ENCODE assay signal across 10 cellular contexts in genomic region chr15:44798815-44799214, GRCh38.
A peak's percentile ranks its signal among the peaks of the same experiment; 100 is the strongest.
DNase-seq lines count a peak whose midpoint lies in the region; ATAC-seq and TF ChIP-seq lines count a peak whose summit lies in the region.
"Had no signal": no experiment of that assay in that cellular context is flagged by ENCODE, and none has a peak within 500 bp of the region (broad histone marks: within the 10 kb centered on the region; RNA-seq: fewer than 3 reads in every experiment).

No MANE protein-coding gene starts in this region.

- no peaks in the 10 kb centered on the region for H3K4me1 Mint-ChIP-seq in WTC11

- H3K18ac ChIP-seq in trophoblast cell (ENCODE audit: low read length), result no peak overlapping the region

- H3K23ac ChIP-seq in trophoblast cell (ENCODE audit: low read length), result no peak overlapping the region

- no peaks in the 10 kb centered on the region for H3K9me3 ChIP-seq in Loucy (ENCODE audit: insufficient read depth, low read depth, low read length)
- no peaks in the 10 kb centered on the region for H3K9me3 ChIP-seq in trophoblast cell (ENCODE audit: insufficient read depth, low read depth, low read length)
- H3K9me3 ChIP-seq: SJSA1 had no signal

- H3K27ac Mint-ChIP-seq in WTC11, result no peak overlapping the region
- H3K27ac Mint-ChIP-seq: activated T-cell treated with anti-CD3 and anti-CD28 coated beads, Interleukin-2, amount 50 U/mL, for 72 hours had no signal

- TF ChIP-seq CTCF in GM12872 (IDR thresholded peaks at IDR 0.05; ENCODE audit: insufficient read depth, low read depth, low read length) (peak; percentile 41), Loucy (conservative IDR thresholded peaks at IDR 0.05; ENCODE audit: low read length) (peak; percentile 65), WTC11 (IDR thresholded peaks at IDR 0.05) (no peak)

- H3K4me2 ChIP-seq in Loucy (ENCODE audit: low read depth, low read length, poor library complexity, severe bottlenecking), result no peak overlapping the region
- H3K4me2 ChIP-seq in trophoblast cell (ENCODE audit: low read length), result no peak overlapping the region

- ATAC-seq in WTC11, result peak; percentile 41; the same call in 1 of the 2 replicates
- no peak for ATAC-seq in GM19467 (IDR thresholded peaks at IDR 0.05; ENCODE audit: unreplicated experiment)
- ATAC-seq in HG02759 (IDR thresholded peaks at IDR 0.05; ENCODE audit: unreplicated experiment), result no peak
- ATAC-seq: activated T-cell treated with anti-CD3 and anti-CD28 coated beads, Interleukin-2, amount 50 U/mL, for 72 hours had no signal

- H3K4ac ChIP-seq in trophoblast cell (ENCODE audit: low read depth, low read length), result no peak overlapping the region

- H4K8ac ChIP-seq in trophoblast cell (ENCODE audit: low read depth, low read length), result no peak overlapping the region

- H3K79me1 ChIP-seq in trophoblast cell (ENCODE audit: low read length), result no peaks in the 10 kb centered on the region

- H3K79me2 ChIP-seq in Loucy (ENCODE audit: insufficient read depth, low read length) (no peaks in the 10 kb centered on the region), trophoblast cell (ENCODE audit: control insufficient read depth, insufficient read depth, low read length, poor library complexity) (no peaks in the 10 kb centered on the region)

- no peak overlapping the region for H3K14ac ChIP-seq in trophoblast cell (ENCODE audit: low read length)

- H3K4me1 ChIP-seq in Loucy (ENCODE audit: insufficient read depth, low read length, poor library complexity, severe bottlenecking) (peaks cover 9% of the 10 kb centered on the region), trophoblast cell (ENCODE audit: control insufficient read depth in 1 of 2, insufficient read depth in 2 of 2, low read length in 2 of 2) (no peaks in the 10 kb centered on the region)
- H3K4me1 ChIP-seq: SJSA1 had no signal

- H4K12ac ChIP-seq in trophoblast cell (ENCODE audit: low read depth, low read length), result no peak overlapping the region

- H3K9ac ChIP-seq in Loucy (ENCODE audit: low read depth, low read length, poor library complexity, severe bottlenecking), result no peak overlapping the region
- no peak overlapping the region for H3K9ac ChIP-seq in trophoblast cell (ENCODE audit: low read length)

- no peaks in the 10 kb centered on the region for H3K9me2 ChIP-seq in Loucy (replicated peaks; ENCODE audit: low read depth, low read length)

- DNase-seq in WTC11 (ENCODE audit: low spot score) (no peak), left kidney (ENCODE audit: low read depth, low spot score) (peak; percentile 27), trophoblast cell (no peak), KBM-7 (no peak)
- DNase-seq: activated T-cell treated with anti-CD3 and anti-CD28 coated beads, Interleukin-2, amount 50 U/mL, for 72 hours had no signal

- H3K27me3 ChIP-seq in Loucy (ENCODE audit: insufficient read depth, low read length, poor library complexity, severe bottlenecking), result no peaks in the 10 kb centered on the region
- H3K27me3 ChIP-seq in trophoblast cell (ENCODE audit: insufficient read depth, low read length), result no peaks in the 10 kb centered on the region
- H3K27me3 ChIP-seq: SJSA1 had no signal

- CTCF ChIA-PET in WTC11 (lab: Charles Lee), result interaction anchor here (1.2 kb wide), 1 partner anchor 135 kb away, joined by 5 read pairs; the partner anchor contains the start of gene SPG11

- H3F3A ChIP-seq in Loucy (ENCODE audit: low read depth), result no peaks in the 10 kb centered on the region

- H4K91ac ChIP-seq in trophoblast cell (ENCODE audit: low read depth, low read length), result no peak overlapping the region

- H3K36me3 ChIP-seq in Loucy (ENCODE audit: insufficient read depth, low read length) (no peaks in the 10 kb centered on the region), trophoblast cell (ENCODE audit: control insufficient read depth in 1 of 2, insufficient read depth in 2 of 2, low read length in 2 of 2) (no peaks in the 10 kb centered on the region)
- H3K36me3 ChIP-seq: SJSA1 had no signal

- in situ Hi-C loops in KBM-7 (cut with MboI; ENCODE audit: low pct_unique_long_range_greater_than_20kb, low sequenced_read_pairs), result no loop called here

- H3K4me3 Mint-ChIP-seq in WTC11, result no peak overlapping the region
- H3K4me3 Mint-ChIP-seq: activated T-cell treated with anti-CD3 and anti-CD28 coated beads, Interleukin-2, amount 50 U/mL, for 72 hours had no signal

- H3K27me3 Mint-ChIP-seq in WTC11 (ENCODE audit: low read depth), result no peaks in the 10 kb centered on the region; the same call in 1 of the 2 replicates

- no peaks in the 10 kb centered on the region for H4K20me1 ChIP-seq in Loucy (ENCODE audit: insufficient read depth, low read length, poor library complexity, severe bottlenecking)

- H3K4me3 ChIP-seq in Loucy (ENCODE audit: low read length, poor library complexity, severe bottlenecking), result no peak overlapping the region
- H3K4me3 ChIP-seq in trophoblast cell (ENCODE audit: low read depth, low read length), result no peak overlapping the region
- H3K4me3 ChIP-seq: SJSA1 had no signal

- H2AFZ ChIP-seq in Loucy (ENCODE audit: low read length) (no peak overlapping the region), trophoblast cell (ENCODE audit: insufficient read depth, low read length, poor library complexity) (no peak overlapping the region)

- no peak overlapping the region for H2BK120ac ChIP-seq in trophoblast cell (ENCODE audit: insufficient read depth, low read length, poor library complexity)

- POLR2A ChIA-PET in WTC11 (lab: Charles Lee), result interaction anchor here (0.6 kb wide), 1 partner anchor 1461 kb away, joined by 4 read pairs; no protein-coding TSS in a partner anchor

- H3K36me3 Mint-ChIP-seq in WTC11, result no peaks in the 10 kb centered on the region

- no CpG with 5 or more reads among the region's 3 CpGs for WGBS in trophoblast cell (ENCODE audit: extremely low coverage, insufficient coverage, insufficient read length)

- no peak overlapping the region for H3K27ac ChIP-seq in trophoblast cell (ENCODE audit: low read depth, low read length)
- H3K27ac ChIP-seq: SJSA1 had no signal

- no peak overlapping the region for H2BK5ac ChIP-seq in trophoblast cell (ENCODE audit: low read depth, low read length, poor library complexity)

- no peak overlapping the region for H2BK12ac ChIP-seq in trophoblast cell (ENCODE audit: low read length)

- peaks cover 5% of the 10 kb centered on the region; the same call in 1 of the 2 replicates for H3K9me3 Mint-ChIP-seq in WTC11
- H3K9me3 Mint-ChIP-seq: activated T-cell treated with anti-CD3 and anti-CD28 coated beads, Interleukin-2, amount 50 U/mL, for 72 hours had no signal

- no peak overlapping the region for H2AK5ac ChIP-seq in trophoblast cell (ENCODE audit: low read length)

TF ChIP-seq in WTC11, 78 proteins besides CTCF, POLR2A, EP300 and RAD21 (continues in another document):
- TF ChIP-seq AFF4 (CRISPR knock-in tag; IDR thresholded peaks at IDR 0.05; ENCODE audit: borderline replicate concordance) (no peak), ERG (CRISPR knock-in tag; IDR thresholded peaks at IDR 0.05) (no peak), USF1 (CRISPR knock-in tag; IDR thresholded peaks at IDR 0.05) (no peak), GTF2I (CRISPR knock-in tag; conservative IDR thresholded peaks at IDR 0.05) (no peak), NFE2L1 (CRISPR knock-in tag; IDR thresholded peaks at IDR 0.05) (no peak), TP53 (CRISPR knock-in tag; IDR thresholded peaks at IDR 0.05) (no peak), ZNF671 (CRISPR knock-in tag; IDR thresholded peaks at IDR 0.05) (no peak), RELA (CRISPR knock-in tag; IDR thresholded peaks at IDR 0.05; ENCODE audit: borderline replicate concordance) (no peak)
